Comparison of ENCODE assay signal across 8 cellular contexts in genomic region chr2:40488927-40489677, GRCh38. TPM values are rescaled to one million over a fixed set of nuclear protein-coding genes. Genes with fewer than 3 reads are reported as not detected.
A peak's percentile ranks its signal among the peaks of the same experiment; 100 is the strongest.
DNase-seq lines count a peak whose midpoint lies in the region; ATAC-seq and TF ChIP-seq lines count a peak whose summit lies in the region.

No MANE protein-coding gene starts in this region.

- H3K4me1 ChIP-seq in CD8-positive, alpha-beta T cell (ENCODE audit: insufficient read depth, low read length) = peaks cover 4% of the 10 kb centered on the region
- H3K4me1 ChIP-seq in Loucy (ENCODE audit: insufficient read depth, low read length, poor library complexity, severe bottlenecking) (peaks cover 19% of the 10 kb centered on the region), duodenal mucosa (ENCODE audit: control insufficient read depth in 1 of 2, insufficient read depth in 2 of 2, low read length in 2 of 2) (peaks cover 0 to 18% of the 10 kb centered on the region in 2 donors), neuronal stem cell (ENCODE audit: control insufficient read depth in 2 of 2, insufficient read depth in 1 of 2, low read depth in 1 of 2, low read length in 2 of 2) (peaks cover 5 to 6% of the 10 kb centered on the region in 2 donors)

- H3K27ac ChIP-seq in CD8-positive, alpha-beta T cell (ENCODE audit: low read depth, low read length) = no peak overlapping the region
- H3K27ac ChIP-seq in duodenal mucosa (ENCODE audit: low read depth, low read length) (no peak overlapping the region), neuronal stem cell (replicated peaks; ENCODE audit: low read length) (no peak overlapping the region)

- no peak overlapping the region for H4K8ac ChIP-seq in neuronal stem cell (ENCODE audit: low read depth, low read length)

- H3K9ac ChIP-seq in Loucy (ENCODE audit: low read depth, low read length, poor library complexity, severe bottlenecking) (peak overlapping the region; percentile 65), duodenal mucosa (ENCODE audit: low read depth in 1 of 2, low read length in 2 of 2) (peak overlapping the region; percentile 4 to 51), neuronal stem cell (ENCODE audit: low read depth, low read length, poor library complexity) (no peak overlapping the region)

- H3K9me3 Mint-ChIP-seq in CD8-positive, alpha-beta T cell = peaks cover 3% of the 10 kb centered on the region

- WGBS in neuronal stem cell (ENCODE audit: extremely low coverage in 2 of 2, insufficient read length in 2 of 2, insufficient replicate concordance in 1 of 2), 2 donors = no CpG with 5 or more reads among the region's 11 CpGs

- no peak overlapping the region for H3K23ac ChIP-seq in neuronal stem cell (ENCODE audit: low read depth, low read length, poor library complexity)

- ATAC-seq in CD8-positive, alpha-beta T cell = no peak

- H3K27me3 Mint-ChIP-seq in CD8-positive, alpha-beta T cell (ENCODE audit: low read depth) = no peaks in the 10 kb centered on the region

- peak overlapping the region; percentile 77 for H3K4me3 Mint-ChIP-seq in CD8-positive, alpha-beta T cell

- no peak overlapping the region for H3K14ac ChIP-seq in neuronal stem cell (ENCODE audit: low read length)

- POLR2A ChIA-PET in CD8-positive, alpha-beta T cell (lab: Charles Lee) = no interaction called here

- peak overlapping the region; percentile 4 for H3K27ac Mint-ChIP-seq in CD8-positive, alpha-beta T cell

- intact Hi-C loops in CD8-positive, alpha-beta T cell (cut with DNase I, micrococcal nuclease) = no loop called here

- H3K4me1 Mint-ChIP-seq in CD8-positive, alpha-beta T cell (ENCODE audit: low read depth) = peaks cover 11% of the 10 kb centered on the region

- H3F3A ChIP-seq in Loucy (ENCODE audit: low read depth) = no peaks in the 10 kb centered on the region

- H2AFZ ChIP-seq in Loucy (ENCODE audit: low read length) (peak overlapping the region; percentile 97), neuronal stem cell (ENCODE audit: low read length) (peak overlapping the region; percentile 53)

- H3K9me2 ChIP-seq in Loucy (replicated peaks; ENCODE audit: low read depth, low read length) = no peaks in the 10 kb centered on the region

- no peaks in the 10 kb centered on the region for H3K9me3 ChIP-seq in CD8-positive, alpha-beta T cell (ENCODE audit: low read length)
- H3K9me3 ChIP-seq in Loucy (ENCODE audit: insufficient read depth, low read depth, low read length) (no peaks in the 10 kb centered on the region), duodenal mucosa (ENCODE audit: control insufficient read depth in 1 of 2, low read length in 2 of 2) (no peaks in the 10 kb centered on the region), neuronal stem cell (replicated peaks in 1 of 2; ENCODE audit: control insufficient read depth in 2 of 2, insufficient read depth in 1 of 2, low read depth in 1 of 2, low read length in 2 of 2) (no peaks in the 10 kb centered on the region)

- TF ChIP-seq CTCF in CD8-positive, alpha-beta T cell (IDR thresholded peaks at IDR 0.05) = no peak
- no peak for TF ChIP-seq CTCF in Loucy (conservative IDR thresholded peaks at IDR 0.05; ENCODE audit: low read length)

- H3K36me3 ChIP-seq in CD8-positive, alpha-beta T cell (ENCODE audit: insufficient read depth, low read length) = no peaks in the 10 kb centered on the region
- no peaks in the 10 kb centered on the region for H3K36me3 ChIP-seq in Loucy (ENCODE audit: insufficient read depth, low read length)
- no peaks in the 10 kb centered on the region for H3K36me3 ChIP-seq in duodenal mucosa (ENCODE audit: control insufficient read depth in 1 of 2, insufficient read depth in 2 of 2, low read length in 2 of 2)
- no peaks in the 10 kb centered on the region for H3K36me3 ChIP-seq in neuronal stem cell (replicated peaks in 1 of 2; ENCODE audit: control insufficient read depth in 2 of 2, insufficient read depth in 2 of 2, low read length in 2 of 2)

- H2AK5ac ChIP-seq in neuronal stem cell (ENCODE audit: low read depth, low read length) = no peak overlapping the region

- H3K18ac ChIP-seq in neuronal stem cell (ENCODE audit: low read length) = no peak overlapping the region

- H3K27me3 ChIP-seq in CD8-positive, alpha-beta T cell (ENCODE audit: insufficient read depth, low read length) = no peaks in the 10 kb centered on the region
- H3K27me3 ChIP-seq in Loucy (ENCODE audit: insufficient read depth, low read length, poor library complexity, severe bottlenecking) = no peaks in the 10 kb centered on the region
- H3K27me3 ChIP-seq in duodenal mucosa (ENCODE audit: control insufficient read depth in 1 of 2, insufficient read depth in 2 of 2, low read length in 2 of 2) = no peaks in the 10 kb centered on the region
- no peaks in the 10 kb centered on the region for H3K27me3 ChIP-seq in neuronal stem cell (ENCODE audit: control insufficient read depth in 3 of 3, insufficient read depth in 3 of 3, low read depth in 1 of 3, low read length in 3 of 3)

- H3K36me3 Mint-ChIP-seq in CD8-positive, alpha-beta T cell = no peaks in the 10 kb centered on the region

- no peak overlapping the region for H2BK12ac ChIP-seq in neuronal stem cell (ENCODE audit: low read length)

- no peaks in the 10 kb centered on the region for H3K79me2 ChIP-seq in Loucy (ENCODE audit: insufficient read depth, low read length)

- DNase-seq in CD8-positive, alpha-beta T cell = no peak
- no peak for DNase-seq in neuronal stem cell (ENCODE audit: low spot score)
- no peak for DNase-seq in NCI-H1436 (lab: John Stamatoyannopoulos, UW)
- no peak for DNase-seq in NCI-H748 (lab: John Stamatoyannopoulos, UW; ENCODE audit: unreplicated experiment)
- no peak for DNase-seq in GDM1 (lab: John Stamatoyannopoulos, UW)
- no peak for DNase-seq in activated gamma-delta T cell treated with Interleukin-2 at 50 U/mL for 16 hours

- peak overlapping the region; percentile 68 for H3K4me2 ChIP-seq in Loucy (ENCODE audit: low read depth, low read length, poor library complexity, severe bottlenecking)
- no peak overlapping the region for H3K4me2 ChIP-seq in neuronal stem cell (ENCODE audit: insufficient read depth, low read length, poor library complexity, severe bottlenecking)

- no peak overlapping the region for H2BK5ac ChIP-seq in neuronal stem cell (ENCODE audit: low read length)

- H3K79me1 ChIP-seq in neuronal stem cell (ENCODE audit: low read depth, low read length) = no peaks in the 10 kb centered on the region

- H2BK15ac ChIP-seq in neuronal stem cell (ENCODE audit: low read length) = no peak overlapping the region

- H2BK120ac ChIP-seq in neuronal stem cell (ENCODE audit: low read depth, low read length) = no peak overlapping the region

- H3K4ac ChIP-seq in neuronal stem cell (ENCODE audit: low read length) = no peak overlapping the region

- H4K91ac ChIP-seq in neuronal stem cell (ENCODE audit: low read depth, low read length, poor library complexity) = no peak overlapping the region

- CTCF ChIA-PET in CD8-positive, alpha-beta T cell (lab: Charles Lee) = no interaction called here

- H4K20me1 ChIP-seq in Loucy (ENCODE audit: insufficient read depth, low read length, poor library complexity, severe bottlenecking) = no peaks in the 10 kb centered on the region

- H3K4me3 ChIP-seq in CD8-positive, alpha-beta T cell (ENCODE audit: low read depth, low read length) = peak overlapping the region; percentile 32
- H3K4me3 ChIP-seq in Loucy (ENCODE audit: low read length, poor library complexity, severe bottlenecking) (peak overlapping the region; percentile 79), duodenal mucosa (ENCODE audit: low read depth in 1 of 2, low read length in 2 of 2) (peak overlapping the region; percentile 63 to 69), neuronal stem cell (ENCODE audit: low read length in 2 of 2) (no peak overlapping the region)

RNA-seq across cellular contexts. Expression of gene SLC8A1, which starts 37.2 kb away (rescaled TPM):
- not detected for total RNA-seq in CD8-positive, alpha-beta T cell
- 1.4 TPM for polyA plus RNA-seq in neuronal stem cell (2013, experiment 1 of 2)
- 1.2 TPM for polyA plus RNA-seq in neuronal stem cell (2013, experiment 2 of 2)

Comparison
In these comparisons a context has a peak if more than half of its experiments do, and no peak if none do; other contexts are left out.
1. H3K4me3 ChIP-seq: peak in CD8-positive, alpha-beta T cell (single experiment), Loucy (single experiment) and duodenal mucosa (2 of 2); none in neuronal stem cell (0 of 2).